In genomic region chr2:129748653-129749052, GRCh38 we compare ENCODE assay signal across 12 cellular contexts.
DNase-seq lines count a peak whose midpoint lies in the region; ATAC-seq and TF ChIP-seq lines count a peak whose summit lies in the region.
"Had no signal": no experiment of that assay in that cellular context is flagged by ENCODE, and none has a peak within 500 bp of the region (broad histone marks: within the 10 kb centered on the region; RNA-seq: fewer than 3 reads in every experiment).

No MANE protein-coding gene starts in this region.

- no peak overlapping the region for H3K9ac ChIP-seq in HCT116 (ENCODE audit: low read length)
- H3K9ac ChIP-seq: GM23248 had no signal

- H4K20me1 ChIP-seq in HCT116 (ENCODE audit: insufficient read depth), result no peaks in the 10 kb centered on the region
- no peaks in the 10 kb centered on the region for H4K20me1 ChIP-seq in hepatocyte (ENCODE audit: insufficient read depth, poor library complexity, severe bottlenecking)

- intact Hi-C loops in HCT116 (cut with micrococcal nuclease), result no loop called here

- H2AFZ ChIP-seq in HCT116 (ENCODE audit: low read depth, low read length, poor library complexity, severe bottlenecking) (no peak overlapping the region), hepatocyte (no peak overlapping the region)
- H2AFZ ChIP-seq: GM23248 had no signal

- H3K9me3 ChIP-seq in HCT116 (ENCODE audit: control insufficient read depth in 1 of 2, insufficient read depth in 1 of 2, low read depth in 1 of 2, low read length in 2 of 2) (no peaks in the 10 kb centered on the region), hepatocyte (ENCODE audit: low read depth) (no peaks in the 10 kb centered on the region)
- H3K9me3 ChIP-seq: upper lobe of right lung had no signal

- peak; percentile 69 for TF ChIP-seq RAD21 in HCT116 (IDR thresholded peaks at IDR 0.05; ENCODE audit: low read depth)

- H3K36me3 ChIP-seq in HCT116 (ENCODE audit: control insufficient read depth in 1 of 2, insufficient read depth in 2 of 2, low read length in 2 of 2) (no peaks in the 10 kb centered on the region), hepatocyte (replicated peaks; ENCODE audit: insufficient read depth, low read depth) (no peaks in the 10 kb centered on the region)
- H3K36me3 ChIP-seq: upper lobe of right lung had no signal

- BruUV-seq in HCT116 (replicated peaks; lab: Mats Ljungman, UMichigan), result no TSS peak

- RAD21 ChIA-PET in HCT116 (lab: Charles Lee; ENCODE audit: low non-redundant PET in 1 of 2, low total read pairs in 2 of 2, uncharacterized antibody in 2 of 2, unreplicated experiment in 2 of 2), result no interaction called here

- H3K79me2 ChIP-seq in HCT116 (ENCODE audit: insufficient read depth, low read length) (no peaks in the 10 kb centered on the region), hepatocyte (no peaks in the 10 kb centered on the region)

- POLR2A ChIA-PET in HCT116 (lab: Charles Lee), result no interaction called here

- H3K4me3 ChIP-seq in HCT116 (replicated peaks in 1 of 2; ENCODE audit: low read depth in 1 of 2, low read length in 2 of 2), result no peak overlapping the region
- no peak overlapping the region for H3K4me3 ChIP-seq in hepatocyte
- H3K4me3 ChIP-seq: GM23248, upper lobe of right lung had no signal

- H3K27ac ChIP-seq in 22Rv1, result no peak overlapping the region
- no peak overlapping the region for H3K27ac ChIP-seq in HCT116 (ENCODE audit: low read depth, low read length)
- H3K27ac ChIP-seq in hepatocyte, result no peak overlapping the region
- H3K27ac ChIP-seq: GM23248, upper lobe of right lung had no signal

- TF ChIP-seq CTCF in 22Rv1 (IDR thresholded peaks at IDR 0.05) (peak; percentile 27; the same call in 1 of the 2 replicates), HCT116 (IDR thresholded peaks at IDR 0.05 in 2 of 3, conservative IDR thresholded peaks at IDR 0.05 in 1 of 3; ENCODE audit: borderline replicate concordance in 1 of 3, insufficient read depth in 1 of 3, low read depth in 2 of 3, low read length in 2 of 3) (peak; percentile 30 to 51 (median 43); a peak in 5 of 6 replicates), hepatocyte (IDR thresholded peaks at IDR 0.05; ENCODE audit: poor library complexity) (peak; percentile 50)

- 43% methylated on average over 6 of the region's 6 CpGs for WGBS in hepatocyte (ENCODE audit: low lambda C conversion rate, missing lambda C conversion rate)

- DNase-seq in HCT116 (ENCODE audit: low read depth, low spot score) (peak; percentile 18), NCI-H748 treated with DMSO at 0.1 percent for 48 hours (lab: John Stamatoyannopoulos, UW) (peak; percentile 25), hepatocyte (ENCODE audit: low spot score) (peak; percentile 70), NOMO-1 treated with DMSO at 0.1 percent for 48 hours (lab: John Stamatoyannopoulos, UW; ENCODE audit: unreplicated experiment) (no peak)
- no peak for DNase-seq in stimulated activated CD4-positive, alpha-beta T cell treated with anti-CD3 and anti-CD28 coated beads, Interleukin-2, amount 100 ng/mL, for 48 hours
- DNase-seq: CD4-positive, alpha-beta memory T cell; GM23248; upper lobe of right lung had no signal

- H3K4me2 ChIP-seq in HCT116 (ENCODE audit: low read length), result no peak overlapping the region
- H3K4me2 ChIP-seq in hepatocyte, result no peak overlapping the region

- H3K27me3 ChIP-seq in HCT116 (ENCODE audit: insufficient read depth, low read length), result peaks cover 22% of the 10 kb centered on the region; the same call in 1 of the 2 replicates
- H3K27me3 ChIP-seq in hepatocyte, result no peaks in the 10 kb centered on the region
- H3K27me3 ChIP-seq: upper lobe of right lung had no signal

- ATAC-seq in HCT116 (peak; percentile 91), GM21390 (IDR thresholded peaks at IDR 0.05; ENCODE audit: unreplicated experiment) (no peak), GM21576 (IDR thresholded peaks at IDR 0.05; ENCODE audit: unreplicated experiment) (no peak)
- ATAC-seq: activated naive CD4-positive, alpha-beta T cell treated with anti-CD3 and anti-CD28 coated beads, Interleukin-2, amount 50 U/mL, for 72 hours had no signal

- CTCF ChIA-PET in HCT116 (lab: Charles Lee), result no interaction called here

- TF ChIP-seq POLR2A in HCT116 (IDR thresholded peaks at IDR 0.05; ENCODE audit: borderline replicate concordance, extremely low read depth, insufficient read depth, insufficient read length), result no peak

- no peaks in the 10 kb centered on the region for H3K9me2 ChIP-seq in HCT116 (ENCODE audit: insufficient read depth)
- H3K9me2 ChIP-seq in hepatocyte (replicated peaks; ENCODE audit: insufficient read depth), result no peaks in the 10 kb centered on the region

- H3K4me1 ChIP-seq in HCT116 (ENCODE audit: control insufficient read depth in 1 of 2, insufficient read depth in 2 of 2, low read length in 2 of 2) (no peaks in the 10 kb centered on the region), hepatocyte (ENCODE audit: insufficient read depth) (no peaks in the 10 kb centered on the region)
- H3K4me1 ChIP-seq: upper lobe of right lung had no signal

TF ChIP-seq in HCT116, 20 proteins besides CTCF, POLR2A, EP300 and RAD21:
- TF ChIP-seq EGR1 (IDR thresholded peaks at IDR 0.05; ENCODE audit: low read depth) (no peak), EZH2phosphoT487 (IDR thresholded peaks at IDR 0.05; ENCODE audit: borderline replicate concordance) (no peak), TCF7L2 (IDR thresholded peaks at IDR 0.05; ENCODE audit: borderline replicate concordance, extremely low read depth, insufficient read depth, insufficient read length) (no peak), SRF (IDR thresholded peaks at IDR 0.05; ENCODE audit: low read depth) (no peak), CEBPB (IDR thresholded peaks at IDR 0.05; ENCODE audit: low read depth) (no peak), POLR2AphosphoS5 (IDR thresholded peaks at IDR 0.05; ENCODE audit: low read depth, low read length) (no peak), FOSL1 (IDR thresholded peaks at IDR 0.05; ENCODE audit: low read depth) (no peak), ATF3 (IDR thresholded peaks at IDR 0.05) (no peak), SIN3A (IDR thresholded peaks at IDR 0.05; ENCODE audit: low read depth) (no peak), ELF1 (IDR thresholded peaks at IDR 0.05; ENCODE audit: borderline replicate concordance, low read depth) (no peak), EZH2 (IDR thresholded peaks at IDR 0.05) (no peak), ZNF274 (IDR thresholded peaks at IDR 0.05; ENCODE audit: low read depth, low read length) (no peak), ZFX (IDR thresholded peaks at IDR 0.05) (no peak)
- TF ChIP-seq, protein P1, sequence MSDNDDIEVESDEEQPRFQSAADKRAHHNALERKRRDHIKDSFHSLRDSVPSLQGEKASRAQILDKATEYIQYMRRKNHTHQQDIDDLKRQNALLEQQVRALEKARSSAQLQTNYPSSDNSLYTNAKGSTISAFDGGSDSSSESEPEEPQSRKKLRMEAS (IDR thresholded peaks at IDR 0.05), result no peak

Comparison
In these comparisons a context has a peak if more than half of its experiments do, and no peak if none do; other contexts are left out.
1. DNase-seq: peak in HCT116 (single experiment), NCI-H748 treated with DMSO at 0.1 percent for 48 hours (single experiment) and hepatocyte (single experiment); none in stimulated activated CD4-positive, alpha-beta T cell treated with anti-CD3 and anti-CD28 coated beads, Interleukin-2, amount 100 ng/mL, for 48 hours (0 of 2) and NOMO-1 treated with DMSO at 0.1 percent for 48 hours (single experiment).
2. Peak in every context shown above with its lines, with median percentiles within 50 percentile points of each other: CTCF ChIP-seq.